Comparison of ENCODE assay signal across 16 cellular contexts in genomic region chr17:75550139-75550465, GRCh38. TPM values are rescaled to one million over a fixed set of nuclear protein-coding genes. Genes with fewer than 3 reads are reported as not detected.
DNase-seq lines count a peak whose midpoint lies in the region; ATAC-seq, FAIRE-seq and TF ChIP-seq lines count a peak whose summit lies in the region.
"Had no signal": no experiment of that assay in that cellular context is flagged by ENCODE, and none has a peak within 500 bp of the region (broad histone marks: within the 10 kb centered on the region; RNA-seq: fewer than 3 reads in every experiment).

No MANE protein-coding gene starts in this region.

- H3K36me3 ChIP-seq in GM23338 (ENCODE audit: insufficient read depth) (no peaks in the 10 kb centered on the region), keratinocyte (ENCODE audit: control insufficient read depth in 2 of 2, extremely low read depth in 1 of 2, insufficient read depth in 2 of 2, low read length in 2 of 2) (peaks cover 0 to 2% of the 10 kb centered on the region in 2 experiments), SK-N-SH (replicated peaks in 1 of 2; ENCODE audit: control insufficient read depth in 1 of 2, insufficient read depth in 2 of 2, low read length in 1 of 2) (no peaks in the 10 kb centered on the region)
- H3K36me3 ChIP-seq: tibial nerve had no signal

- peak overlapping the region; percentile 53 for H3K4me3 ChIP-seq in GM23338
- H3K4me3 ChIP-seq in keratinocyte (ENCODE audit: control insufficient read depth in 2 of 3, extremely low read depth in 1 of 3, insufficient read depth in 2 of 3, low read depth in 1 of 3, low read length in 3 of 3) = no peak overlapping the region
- H3K4me3 ChIP-seq in SK-N-SH (ENCODE audit: low read depth in 2 of 2, low read length in 1 of 2) = no peak overlapping the region
- H3K4me3 ChIP-seq: GM23248, tibial nerve had no signal

- H3K9me2 ChIP-seq in GM23338 (ENCODE audit: insufficient read depth) (no peaks in the 10 kb centered on the region), SK-N-SH (no peaks in the 10 kb centered on the region)

- no peaks in the 10 kb centered on the region; the same call in 2 of the 3 replicates for H3K36me3 Mint-ChIP-seq in GM23338 (ENCODE audit: low read depth)
- peaks cover 11% of the 10 kb centered on the region for H3K36me3 Mint-ChIP-seq in progenitor cell of endocrine pancreas (ENCODE audit: insufficient read depth)

- no peaks in the 10 kb centered on the region for H3K9me1 ChIP-seq in keratinocyte (ENCODE audit: control insufficient read depth, extremely low read depth, insufficient read depth, low read length)

- H3K9me3 ChIP-seq in keratinocyte (ENCODE audit: control insufficient read depth, low read depth, low read length) (no peaks in the 10 kb centered on the region), SK-N-SH (no peaks in the 10 kb centered on the region)
- H3K9me3 ChIP-seq: tibial nerve had no signal

- H3K4me1 ChIP-seq in GM23338 (ENCODE audit: insufficient read depth) = peaks cover 7% of the 10 kb centered on the region; the same call in 1 of the 2 replicates
- peaks cover 16% of the 10 kb centered on the region for H3K4me1 ChIP-seq in keratinocyte (ENCODE audit: control insufficient read depth, extremely low read depth, insufficient read depth, low read length)
- no peaks in the 10 kb centered on the region; a peak in 1 of 4 replicates for H3K4me1 ChIP-seq in SK-N-SH (ENCODE audit: control insufficient read depth in 1 of 2, insufficient read depth in 2 of 2, low read depth in 1 of 2, low read length in 1 of 2)
- H3K4me1 ChIP-seq: tibial nerve had no signal

- no peak for FAIRE-seq in keratinocyte (lab: Jason Lieb, UNC)
- FAIRE-seq: colon had no signal

- DNase-seq in GM23338 (ENCODE audit: low spot score) = no peak
- DNase-seq in RWPE1 (ENCODE audit: low spot score) = no peak
- DNase-seq in keratinocyte (ENCODE audit: low read depth, low spot score) = no peak
- DNase-seq in progenitor cell of endocrine pancreas (ENCODE audit: low spot score, unreplicated experiment) = no peak
- no peak for DNase-seq in EL
- no peak for DNase-seq in activated CD4-positive, alpha-beta T cell treated with anti-CD3 and anti-CD28 coated beads for 1 hour
- no peak for DNase-seq in SK-N-SH
- DNase-seq: activated CD8-positive, alpha-beta T cell treated with anti-CD3 and anti-CD28 coated beads, Interleukin-2, amount 10 ng/mL, durations not matched to agents 7 days and 5 days; GM23248; NCI-H1092; NCI-H2227 treated with DMSO at 0.1 percent for 48 hours; stimulated activated CD4-positive, alpha-beta T cell treated with anti-CD3 and anti-CD28 coated beads, Interleukin-4, amount 100 ng/mL, for 24 hours had no signal

- H4K20me1 ChIP-seq in GM23338 (replicated peaks; ENCODE audit: insufficient read depth) (peaks cover 3% of the 10 kb centered on the region; the same call in 1 of the 2 replicates), keratinocyte (ENCODE audit: control insufficient read depth, extremely low read depth, insufficient read depth, low read length) (no peaks in the 10 kb centered on the region), SK-N-SH (ENCODE audit: insufficient read depth) (no peaks in the 10 kb centered on the region)

- dilution Hi-C loops in keratinocyte (cut with MboI; ENCODE audit: extremely low pct_ligation_motif_present, low sequenced_read_pairs) = no loop called here

- CTCF ChIA-PET in RWPE1 (lab: Yijun Ruan, JAX) = interaction anchor here (0.5 to 0.6 kb wide), 3 partner anchors 25 to 46 kb away, joined by 3 to 4 read pairs (median 3); no protein-coding TSS in a partner anchor
- CTCF ChIA-PET in SK-N-SH (lab: Yijun Ruan, JAX) = interaction anchor here (0.9 to 3.2 kb wide), 4 partner anchors 7 to 51 kb away, joined by 3 to 11 read pairs (median 6); partner anchors contain the start of gene TSEN54

- TF ChIP-seq CTCF in GM23338 (conservative IDR thresholded peaks at IDR 0.05; ENCODE audit: low read depth in 2 of 2) = no peak
- no peak for TF ChIP-seq CTCF in RWPE1 (conservative IDR thresholded peaks at IDR 0.05; ENCODE audit: low read depth)
- no peak for TF ChIP-seq CTCF in keratinocyte (optimal IDR thresholded peaks at IDR 0.05 in 1 of 3, IDR thresholded peaks at IDR 0.05 in 1 of 3, conservative IDR thresholded peaks at IDR 0.05 in 1 of 3; ENCODE audit: extremely low read depth in 1 of 3, insufficient read depth in 2 of 3, low read length in 3 of 3)
- TF ChIP-seq CTCF in progenitor cell of endocrine pancreas (IDR thresholded peaks at IDR 0.05; ENCODE audit: unreplicated experiment) = no peak
- no peak for TF ChIP-seq CTCF in SK-N-SH (IDR thresholded peaks at IDR 0.05)

- ATAC-seq in GM23338 (peak; percentile 64), HG02884 (IDR thresholded peaks at IDR 0.05; ENCODE audit: unreplicated experiment) (no peak)
- ATAC-seq: activated CD8-positive, alpha-beta T cell treated with anti-CD3 and anti-CD28 coated beads, Interleukin-2, amount 10 ng/mL, durations not matched to agents 7 days and 5 days had no signal

- POLR2A ChIA-PET in RWPE1 (lab: Yijun Ruan, JAX; ENCODE audit: low non-redundant PET) (interaction anchor here (0.7 kb wide), 1 partner anchor 22 kb away, joined by 3 read pairs; no protein-coding TSS in a partner anchor), SK-N-SH (lab: Yijun Ruan, JAX) (no interaction called here)

- H3F3A ChIP-seq in GM23338 (replicated peaks; ENCODE audit: low read depth) = 0 out of 2 replicates have a peak, but pooled peaks cover 7% of the 10 kb centered on the region
- H3F3A ChIP-seq in SK-N-SH (replicated peaks; ENCODE audit: insufficient read depth) = no peaks in the 10 kb centered on the region

- peak overlapping the region; percentile 90; the same call in 1 of the 2 replicates for H3K27ac Mint-ChIP-seq in GM23338
- H3K27ac Mint-ChIP-seq in progenitor cell of endocrine pancreas = peak overlapping the region; percentile 99
- H3K27ac Mint-ChIP-seq: activated CD8-positive, alpha-beta T cell treated with anti-CD3 and anti-CD28 coated beads, Interleukin-2, amount 10 ng/mL, durations not matched to agents 7 days and 5 days; activated T-helper 2 cell treated with anti-CD3 and anti-CD28 coated beads, Interferon-gamma antibody, Interleukin-2, Interleukin-4, amounts not matched to agents 10 μg/mL and 5 μg/mL and 100 μg/mL, durations not matched to agents 14 hours and 24 hours and 36 hours had no signal

- H3K4me3 Mint-ChIP-seq in GM23338 = peak overlapping the region; percentile 78
- H3K4me3 Mint-ChIP-seq in progenitor cell of endocrine pancreas (ENCODE audit: low read depth) = peak overlapping the region; percentile 58
- H3K4me3 Mint-ChIP-seq: activated CD8-positive, alpha-beta T cell treated with anti-CD3 and anti-CD28 coated beads, Interleukin-2, amount 10 ng/mL, durations not matched to agents 7 days and 5 days had no signal

- H3K4me2 ChIP-seq in GM23338 (peak overlapping the region; percentile 86), keratinocyte (ENCODE audit: control insufficient read depth, extremely low read depth, insufficient read depth, low read depth, low read length) (no peak overlapping the region), SK-N-SH (no peak overlapping the region)

- H3K79me2 ChIP-seq in GM23338 (replicated peaks; ENCODE audit: insufficient read depth) (no peaks in the 10 kb centered on the region), keratinocyte (ENCODE audit: control insufficient read depth, insufficient read depth, low read length) (no peaks in the 10 kb centered on the region), SK-N-SH (ENCODE audit: insufficient read depth) (no peaks in the 10 kb centered on the region)

- H3K27me3 ChIP-seq in GM23338 (ENCODE audit: insufficient read depth) = no peaks in the 10 kb centered on the region
- H3K27me3 ChIP-seq in keratinocyte (ENCODE audit: control insufficient read depth, extremely low read depth, insufficient read depth, low read length) = no peaks in the 10 kb centered on the region
- no peaks in the 10 kb centered on the region for H3K27me3 ChIP-seq in SK-N-SH (ENCODE audit: insufficient read depth)
- H3K27me3 ChIP-seq: tibial nerve had no signal

- no peaks in the 10 kb centered on the region for H3K9me3 Mint-ChIP-seq in GM23338
- H3K9me3 Mint-ChIP-seq in progenitor cell of endocrine pancreas (ENCODE audit: low read depth) = no peaks in the 10 kb centered on the region
- H3K9me3 Mint-ChIP-seq: activated T-helper 2 cell treated with anti-CD3 and anti-CD28 coated beads, Interferon-gamma antibody, Interleukin-2, Interleukin-4, amounts not matched to agents 10 μg/mL and 5 μg/mL and 100 μg/mL, durations not matched to agents 14 hours and 24 hours and 36 hours had no signal

- no peak for TF ChIP-seq RAD21 in SK-N-SH (IDR thresholded peaks at IDR 0.05; ENCODE audit: low read length)

- H3K4me1 Mint-ChIP-seq in GM23338 (peaks cover 31% of the 10 kb centered on the region), progenitor cell of endocrine pancreas (ENCODE audit: low read depth) (peaks cover 41% of the 10 kb centered on the region)

- 94% methylated on average over 4 of the region's 4 CpGs for WGBS in SK-N-SH (ENCODE audit: low lambda C conversion rate)

- peak overlapping the region; percentile 89; the same call in 1 of the 2 replicates for H2AFZ ChIP-seq in GM23338
- peak overlapping the region; percentile 43 for H2AFZ ChIP-seq in keratinocyte (ENCODE audit: control insufficient read depth, low read length)
- no peak overlapping the region for H2AFZ ChIP-seq in SK-N-SH (ENCODE audit: low read depth)
- H2AFZ ChIP-seq: GM23248 had no signal

- H3K9ac ChIP-seq in keratinocyte (ENCODE audit: control insufficient read depth, extremely low read depth, insufficient read depth, low read length) (peak overlapping the region; percentile 22), SK-N-SH (no peak overlapping the region)
- H3K9ac ChIP-seq: GM23248 had no signal

- H3K27me3 Mint-ChIP-seq in GM23338 (ENCODE audit: insufficient read depth, low read depth, poor library complexity) (peaks cover 4% of the 10 kb centered on the region), progenitor cell of endocrine pancreas (no peaks in the 10 kb centered on the region)

- H3K27ac ChIP-seq in GM23338 (ENCODE audit: low read depth) (peak overlapping the region; percentile 81), RWPE1 (peak overlapping the region; percentile 64), keratinocyte (ENCODE audit: control insufficient read depth, insufficient read depth, low read length) (no peak overlapping the region), SK-N-SH (ENCODE audit: low read depth in 2 of 2, low read length in 1 of 2) (no peak overlapping the region)
- H3K27ac ChIP-seq: GM23248 had no signal

- no peak for TF ChIP-seq EP300 in SK-N-SH (IDR thresholded peaks at IDR 0.05; ENCODE audit: borderline replicate concordance in 1 of 2, low read depth in 1 of 2, low read length in 1 of 2)

RNA-seq across cellular contexts. Expression of gene LLGL2, which starts 24.6 kb away (rescaled TPM):
- total RNA-seq in GM23338 (2014; rRNA removed; shearing (Covaris generic)) = 63.9 and 78.5 TPM in 2 replicates
- 62.5 and 71.9 TPM in 2 replicates for polyA plus RNA-seq in GM23338 (2016; fragmentation: Nextera tagmentation; extraction: Ambion mirVana)
- 13.8 to 28.2 TPM (median 14.9 TPM) in 3 replicates for polyA plus RNA-seq in keratinocyte
- 43.5 TPM for polyA plus RNA-seq in keratinocyte (2011; ENCODE audit: low read depth)
- polyA plus RNA-seq in keratinocyte (2011; cell fraction: cytosol; rRNA removed) = 10.1 and 19.5 TPM in 2 replicates
- polyA plus RNA-seq in keratinocyte (2011; cell fraction: nucleus; rRNA removed) = 37.9 and 41.0 TPM in 2 replicates
- 20.6 and 59.9 TPM in 2 replicates for polyA plus RNA-seq in keratinocyte (2012; ENCODE audit: low replicate concordance)
- 16.4 to 19.0 TPM (median 16.5 TPM) in 3 replicates for polyA minus RNA-seq in keratinocyte
- 36.6 TPM for polyA minus RNA-seq in keratinocyte (2011; cell fraction: cytosol; rRNA and poly(A)+ RNA removed)
- polyA minus RNA-seq in keratinocyte (2011; cell fraction: nucleus; rRNA and poly(A)+ RNA removed) = 23.8 and 27.2 TPM in 2 replicates
- total RNA-seq in progenitor cell of endocrine pancreas = 232 and 235 TPM in 2 replicates
- 4.4 and 6.7 TPM in 2 replicates for polyA plus RNA-seq in SK-N-SH (2012; rRNA removed)
- polyA plus RNA-seq in SK-N-SH (2012; cell fraction: cytosol; rRNA removed) = 1.7 and 3.1 TPM in 2 replicates
- polyA plus RNA-seq in SK-N-SH (2012; cell fraction: nucleus; rRNA removed) = 14.0 and 23.1 TPM in 2 replicates
- total RNA-seq: GM23248 had no signal
- polyA plus RNA-seq: GM23248 had no signal

RNA-seq across cellular contexts. Expression of gene TSEN54, which starts 33.8 kb away (rescaled TPM):
- total RNA-seq in GM23338 (2014; rRNA removed; shearing (Covaris generic)) = 61.9 and 62.5 TPM in 2 replicates
- polyA plus RNA-seq in GM23338 (2016; fragmentation: Nextera tagmentation; extraction: Ambion mirVana) (45.9 and 48.2 TPM in 2 replicates), keratinocyte (18.4 to 29.7 TPM (median 24.1 TPM) in 3 replicates), SK-N-SH (2012; rRNA removed) (29.8 and 37.7 TPM in 2 replicates)
- 10.7 TPM for polyA plus RNA-seq in keratinocyte (2011; ENCODE audit: low read depth)
- polyA plus RNA-seq in keratinocyte (2011; cell fraction: cytosol; rRNA removed) = 11.6 and 14.6 TPM in 2 replicates
- polyA plus RNA-seq in keratinocyte (2011; cell fraction: nucleus; rRNA removed) = 40.1 and 42.8 TPM in 2 replicates
- 17.1 and 33.5 TPM in 2 replicates for polyA plus RNA-seq in keratinocyte (2012; ENCODE audit: low replicate concordance)
- 20.7 to 30.3 TPM (median 30.3 TPM) in 3 replicates for polyA minus RNA-seq in keratinocyte
- 24.0 TPM for polyA minus RNA-seq in keratinocyte (2011; cell fraction: cytosol; rRNA and poly(A)+ RNA removed)
- polyA minus RNA-seq in keratinocyte (2011; cell fraction: nucleus; rRNA and poly(A)+ RNA removed) = 7.8 and 9.7 TPM in 2 replicates
- total RNA-seq in progenitor cell of endocrine pancreas = 56.0 and 56.4 TPM in 2 replicates
- 14.2 and 21.1 TPM in 2 replicates for polyA plus RNA-seq in SK-N-SH (2012; cell fraction: cytosol; rRNA removed)
- 85.0 and 113 TPM in 2 replicates for polyA plus RNA-seq in SK-N-SH (2012; cell fraction: nucleus; rRNA removed)

RNA-seq across cellular contexts. Expression of gene CASKIN2, which starts 34.8 kb away (rescaled TPM):
- 17.7 and 21.5 TPM in 2 replicates for total RNA-seq in GM23338 (2014; rRNA removed; shearing (Covaris generic))
- polyA plus RNA-seq in GM23338 (2016; fragmentation: Nextera tagmentation; extraction: Ambion mirVana) (4.7 and 4.9 TPM in 2 replicates), keratinocyte (3.7 to 6.1 TPM (median 6.0 TPM) in 3 replicates), SK-N-SH (2012; rRNA removed) (5.2 and 6.5 TPM in 2 replicates)
- 2.5 TPM for polyA plus RNA-seq in keratinocyte (2011; ENCODE audit: low read depth)
- 3.3 and 6.2 TPM in 2 replicates for polyA plus RNA-seq in keratinocyte (2011; cell fraction: cytosol; rRNA removed)
- 13.5 and 15.8 TPM in 2 replicates for polyA plus RNA-seq in keratinocyte (2011; cell fraction: nucleus; rRNA removed)
- polyA plus RNA-seq in keratinocyte (2012; ENCODE audit: low replicate concordance) = 4.7 and 8.2 TPM in 2 replicates
- polyA minus RNA-seq in keratinocyte = 6.5 to 17.7 TPM (median 7.3 TPM) in 3 replicates
- 13.4 TPM for polyA minus RNA-seq in keratinocyte (2011; cell fraction: cytosol; rRNA and poly(A)+ RNA removed)
- 12.1 TPM in 2 replicates for polyA minus RNA-seq in keratinocyte (2011; cell fraction: nucleus; rRNA and poly(A)+ RNA removed)
- total RNA-seq in progenitor cell of endocrine pancreas = 47.6 and 50.6 TPM in 2 replicates
- 2.3 and 4.5 TPM in 2 replicates for polyA plus RNA-seq in SK-N-SH (2012; cell fraction: cytosol; rRNA removed)
- 18.8 and 32.9 TPM in 2 replicates for polyA plus RNA-seq in SK-N-SH (2012; cell fraction: nucleus; rRNA removed)

RNA-seq across cellular contexts. Expression of gene MYO15B, which starts 37.5 kb away (rescaled TPM):
- total RNA-seq in GM23338 (2014; rRNA removed; shearing (Covaris generic)) = 7.2 and 12.4 TPM in 2 replicates
- polyA plus RNA-seq in GM23338 (2016; fragmentation: Nextera tagmentation; extraction: Ambion mirVana) (3.8 and 6.6 TPM in 2 replicates), keratinocyte (0.01 to 0.35 TPM (median 0.14 TPM) in 3 replicates), SK-N-SH (2012; rRNA removed) (9.7 and 10.3 TPM in 2 replicates)
- polyA plus RNA-seq in keratinocyte (2011; ENCODE audit: low read depth) = 1.6 TPM
- not detected in 2 replicates for polyA plus RNA-seq in keratinocyte (2011; cell fraction: cytosol; rRNA removed)
- 0.57 and 1.9 TPM in 2 replicates for polyA plus RNA-seq in keratinocyte (2011; cell fraction: nucleus; rRNA removed)
- polyA plus RNA-seq in keratinocyte (2012; ENCODE audit: low replicate concordance) = 0.44 and 1.9 TPM in 2 replicates
- 0.06 TPM in 1 of 3 replicates, not detected in the others for polyA minus RNA-seq in keratinocyte
- polyA minus RNA-seq in keratinocyte (2011; cell fraction: cytosol; rRNA and poly(A)+ RNA removed) = not detected
- 1.4 TPM in 1 of 2 replicates, not detected in the other for polyA minus RNA-seq in keratinocyte (2011; cell fraction: nucleus; rRNA and poly(A)+ RNA removed)
- 336 and 337 TPM in 2 replicates for total RNA-seq in progenitor cell of endocrine pancreas
- polyA plus RNA-seq in SK-N-SH (2012; cell fraction: cytosol; rRNA removed) = 1.2 and 2.0 TPM in 2 replicates
- polyA plus RNA-seq in SK-N-SH (2012; cell fraction: nucleus; rRNA removed) = 82.9 and 131 TPM in 2 replicates

Comparison
In these comparisons a context has a peak if more than half of its experiments do, and no peak if none do; other contexts are left out.
1. H3K27ac ChIP-seq: peak in GM23338 (single experiment) and RWPE1 (single experiment); none in keratinocyte (single experiment) and SK-N-SH (0 of 2).